32 cellular contexts compared by ENCODE assay signal in genomic region chr7:156102267-156102666, GRCh38.
"Had no signal": no experiment of that assay in that cellular context is flagged by ENCODE, and none has a peak within 500 bp of the region (broad histone marks: within the 10 kb centered on the region; RNA-seq: fewer than 3 reads in every experiment).

No MANE protein-coding gene starts in this region.

- H3K4me1 ChIP-seq: ascending aorta, body of pancreas, breast epithelium had no signal

- FAIRE-seq: astrocyte had no signal

- H3K27ac ChIP-seq: adrenal gland, ascending aorta, body of pancreas, brain microvascular endothelial cell, breast epithelium, cardiac muscle cell had no signal

- H3K4me3 ChIP-seq: adrenal gland, ascending aorta, body of pancreas, breast epithelium, cardiac muscle cell had no signal

- H3K9me3 ChIP-seq: adrenal gland, ascending aorta, body of pancreas, breast epithelium had no signal

- DNase-seq: activated effector memory CD4-positive, alpha-beta T cell treated with anti-CD3 and anti-CD28 coated beads, Interleukin-2, amount 50 U/mL, for 16 hours; activated effector memory CD4-positive, alpha-beta T cell treated with Interleukin-2 at 50 U/mL for 16 hours; activated gamma-delta T cell; activated gamma-delta T cell treated with Interleukin-2 at 50 U/mL for 16 hours; activated naive CD4-positive, alpha-beta T cell; activated naive CD4-positive, alpha-beta T cell treated with anti-CD3 and anti-CD28 coated beads for 36 hours; activated naive CD4-positive, alpha-beta T cell treated with anti-CD3 and anti-CD28 coated beads, Interleukin-2, amount 10 ng/mL, durations not matched to agents 7 days and 5 days; activated naive CD4-positive, alpha-beta T cell treated with anti-CD3 and anti-CD28 coated beads, Interleukin-2, amount 50 U/mL, for 16 hours; activated naive CD4-positive, alpha-beta T cell treated with Interleukin-2 at 50 U/mL for 16 hours; activated naive CD8-positive, alpha-beta T cell treated with anti-CD3 and anti-CD28 coated beads for 36 hours; activated naive CD8-positive, alpha-beta T cell treated with anti-CD3 and anti-CD28 coated beads, Interleukin-2, amount 10 ng/mL, durations not matched to agents 7 days and 5 days; activated naive CD8-positive, alpha-beta T cell treated with anti-CD3 and anti-CD28 coated beads, Interleukin-2, amount 50 U/mL, for 24 hours; activated T-cell treated with anti-CD3 and anti-CD28 coated beads, Interleukin-2, amount 50 U/mL, for 24 hours; activated T-cell treated with anti-CD3 and anti-CD28 coated beads, Interleukin-2, amount 50 U/mL, for 4 hours; activated T-cell treated with anti-CD3 and anti-CD28 coated beads, Interleukin-2, amount 50 U/mL, for 48 hours; activated T-cell treated with anti-CD3 and anti-CD28 coated beads, Interleukin-2, amount 50 U/mL, for 72 hours; adrenal gland; amniotic stem cell; amygdala; anterior cingulate cortex; aorta; body of pancreas; brain microvascular endothelial cell; caudate nucleus; central memory CD4-positive, alpha-beta T cell; cerebellar nuclear complex had no signal

- ATAC-seq: activated naive CD4-positive, alpha-beta T cell treated with anti-CD3 and anti-CD28 coated beads, Interleukin-2, amount 50 U/mL, for 72 hours; activated naive CD8-positive, alpha-beta T cell treated with anti-CD3 and anti-CD28 coated beads, Interleukin-2, amount 50 U/mL, for 24 hours; activated T-cell treated with anti-CD3 and anti-CD28 coated beads, Interleukin-2, amount 50 U/mL, for 4 hours; activated T-cell treated with anti-CD3 and anti-CD28 coated beads, Interleukin-2, amount 50 U/mL, for 72 hours; activated T-helper 17 cell treated with anti-CD3 and anti-CD28 coated beads, Interleukin-2, amount 50 U/mL, for 72 hours; body of pancreas had no signal

- H3K36me3 ChIP-seq: adrenal gland, ascending aorta, brain microvascular endothelial cell, breast epithelium, cardiac muscle cell had no signal

- H3K27me3 ChIP-seq: adrenal gland, ascending aorta, body of pancreas, brain microvascular endothelial cell, cardiac muscle cell had no signal
